2 cellular contexts compared by ENCODE assay signal in genomic region chr17:66215529-66215911, GRCh38.
TF ChIP-seq lines count a peak whose summit lies in the region.

No MANE protein-coding gene starts in this region.

TF ChIP-seq in SK-N-SH, 30 proteins besides CTCF, POLR2A, EP300 and RAD21:
- TF ChIP-seq FOXM1 (IDR thresholded peaks at IDR 0.05; ENCODE audit: low read depth) = no peak
- peak; percentile 29; the same call in 1 of the 2 replicates for TF ChIP-seq PBX3 (IDR thresholded peaks at IDR 0.05)
- TF ChIP-seq TCF12 (IDR thresholded peaks at IDR 0.05) = peak; percentile 71
TF ChIP-seq in SK-N-SH: peak in this region for 2.

TF ChIP-seq in K562, 482 proteins besides CTCF, POLR2A, EP300 and RAD21:
- no peak for TF ChIP-seq BCL6 (CRISPR knock-in tag; IDR thresholded peaks at IDR 0.05)
- TF ChIP-seq SPI1 (IDR thresholded peaks at IDR 0.05; ENCODE audit: borderline replicate concordance, low read depth, low read length) = peak; percentile 46; the same call in 1 of the 2 replicates
TF ChIP-seq in K562: peak in this region for 1.
